Comparison of ENCODE assay signal across 14 cellular contexts in genomic region chr21:17976139-17976538, GRCh38.
DNase-seq lines count a peak whose midpoint lies in the region; ATAC-seq and TF ChIP-seq lines count a peak whose summit lies in the region.
"Had no signal": no experiment of that assay in that cellular context is flagged by ENCODE, and none has a peak within 500 bp of the region (broad histone marks: within the 10 kb centered on the region; RNA-seq: fewer than 3 reads in every experiment).

No MANE protein-coding gene starts in this region.

- no peaks in the 10 kb centered on the region for H3K4me1 Mint-ChIP-seq in CD8-positive, alpha-beta memory T cell
- H3K4me1 Mint-ChIP-seq: CD4-positive, alpha-beta memory T cell; GM23338 had no signal

- no peaks in the 10 kb centered on the region for H3K9me3 Mint-ChIP-seq in CD8-positive, alpha-beta memory T cell

- no peak for TF ChIP-seq CTCF in RWPE2 (IDR thresholded peaks at IDR 0.05; ENCODE audit: poor library complexity, severe bottlenecking)

- H3K36me3 Mint-ChIP-seq in CD8-positive, alpha-beta memory T cell, result peaks cover 0 to 9% (median 0%) of the 10 kb centered on the region in 3 donors
- H3K36me3 Mint-ChIP-seq: CD4-positive, alpha-beta memory T cell had no signal

- no peak overlapping the region for H3K4me3 Mint-ChIP-seq in CD8-positive, alpha-beta memory T cell
- H3K4me3 Mint-ChIP-seq: CD4-positive, alpha-beta memory T cell; GM23338; H9 had no signal

- H3K9me3 ChIP-seq in RWPE2 (ENCODE audit: severe bottlenecking), result no peaks in the 10 kb centered on the region
- no peaks in the 10 kb centered on the region for H3K9me3 ChIP-seq in CD8-positive, alpha-beta memory T cell (ENCODE audit: low read length)
- H3K9me3 ChIP-seq: Caco-2 had no signal

- H3K27me3 ChIP-seq in RWPE2 (ENCODE audit: insufficient read depth, poor library complexity, severe bottlenecking), result no peaks in the 10 kb centered on the region
- H3K27me3 ChIP-seq in CD8-positive, alpha-beta memory T cell (ENCODE audit: insufficient read depth, low read length, poor library complexity, severe bottlenecking), result no peaks in the 10 kb centered on the region

- H3K27ac Mint-ChIP-seq in CD8-positive, alpha-beta memory T cell, result no peak overlapping the region
- H3K27ac Mint-ChIP-seq: CD4-positive, alpha-beta memory T cell; GM23338; H9 had no signal

- H3K4me1 ChIP-seq in RWPE2 (ENCODE audit: insufficient read depth, poor library complexity, severe bottlenecking), result no peaks in the 10 kb centered on the region
- H3K4me1 ChIP-seq in CD8-positive, alpha-beta memory T cell (ENCODE audit: insufficient read depth, low read length), result no peaks in the 10 kb centered on the region
- H3K4me1 ChIP-seq: Caco-2 had no signal

- H3K4me3 ChIP-seq in RWPE2 (ENCODE audit: severe bottlenecking), result no peak overlapping the region
- H3K4me3 ChIP-seq in CD8-positive, alpha-beta memory T cell (ENCODE audit: low read length), result no peak overlapping the region
- H3K4me3 ChIP-seq: GM23338 had no signal

- no peaks in the 10 kb centered on the region for H3K36me3 ChIP-seq in RWPE2 (ENCODE audit: low read depth)
- no peaks in the 10 kb centered on the region for H3K36me3 ChIP-seq in CD8-positive, alpha-beta memory T cell (ENCODE audit: insufficient read depth, low read length)

- DNase-seq in RWPE2 (ENCODE audit: low spot score) (no peak), dedifferentiated amniotic fluid mesenchymal stem cell (ENCODE audit: extremely low spot score) (peak; percentile 12), foreskin melanocyte (peak; percentile 63)
- DNase-seq in CD8-positive, alpha-beta memory T cell, result no peak
- DNase-seq: C1 segment of cervical spinal cord; Caco-2; CD4-positive, alpha-beta memory T cell; DMS153; DND-41; H9 had no signal

- POLR2A ChIA-PET in CD8-positive, alpha-beta memory T cell (lab: Charles Lee), result no interaction called here

- no peaks in the 10 kb centered on the region for H3K27me3 Mint-ChIP-seq in CD8-positive, alpha-beta memory T cell
- H3K27me3 Mint-ChIP-seq: CD4-positive, alpha-beta memory T cell had no signal

- CTCF ChIA-PET in CD8-positive, alpha-beta memory T cell (lab: Charles Lee), result no interaction called here

- H3K27ac ChIP-seq in RWPE2 (ENCODE audit: poor library complexity, severe bottlenecking), result no peak overlapping the region
- no peak overlapping the region for H3K27ac ChIP-seq in CD8-positive, alpha-beta memory T cell (ENCODE audit: low read depth, low read length)

- peak; percentile 48; the same call in 1 of the 3 replicates for ATAC-seq in RWPE2 (ENCODE audit: low read depth)
- no peak for ATAC-seq in GM21381 (IDR thresholded peaks at IDR 0.05; ENCODE audit: unreplicated experiment)
- no peak for ATAC-seq in GM21576 (IDR thresholded peaks at IDR 0.05; ENCODE audit: unreplicated experiment)
- ATAC-seq: GM23338, HCT116 had no signal

Comparison
In these comparisons a context has a peak if more than half of its experiments do, and no peak if none do; other contexts are left out.
1. DNase-seq: peak in dedifferentiated amniotic fluid mesenchymal stem cell (single experiment) and foreskin melanocyte (single experiment); none in RWPE2 (single experiment) and CD8-positive, alpha-beta memory T cell (0 of 5).